ENCODE assay signal across 21 cellular contexts in genomic region chr4:84167089-84167488, GRCh38.
DNase-seq lines count a peak whose midpoint lies in the region; TF ChIP-seq lines count a peak whose summit lies in the region.
"Had no signal": no experiment of that assay in that cellular context is flagged by ENCODE, and none has a peak within 500 bp of the region (broad histone marks: within the 10 kb centered on the region; RNA-seq: fewer than 3 reads in every experiment).

No MANE protein-coding gene starts in this region.

- TF ChIP-seq CTCF in neural progenitor cell (IDR thresholded peaks at IDR 0.05) (no peak), testis (IDR thresholded peaks at IDR 0.05) (no peak)

- no peaks in the 10 kb centered on the region for H4K20me1 ChIP-seq in neural progenitor cell (ENCODE audit: low read depth)

- H3K4me3 ChIP-seq in neural progenitor cell (no peak overlapping the region), testis (no peak overlapping the region)
- H3K4me3 ChIP-seq: A549 had no signal

- H3K9me3 Mint-ChIP-seq in neural progenitor cell, result no peaks in the 10 kb centered on the region
- H3K9me3 Mint-ChIP-seq: T-helper 1 cell treated with Interleukin-12 subunit alpha and Interleukin-12 subunit beta and Interleukin-4 antibody, amounts not matched to agents 30 μg/mL and 1 μg/mL, for 36 hours had no signal

- peaks cover 3% of the 10 kb centered on the region for H3K4me1 Mint-ChIP-seq in neural progenitor cell
- H3K4me1 Mint-ChIP-seq: CD4-positive, CD25-positive, alpha-beta regulatory T cell; IgD-negative memory B cell had no signal

- H3K9ac ChIP-seq in neural progenitor cell, result no peak overlapping the region

- H3K4me1 ChIP-seq in neural progenitor cell (peaks cover 8% of the 10 kb centered on the region), testis (no peaks in the 10 kb centered on the region)
- H3K4me1 ChIP-seq: A549 had no signal

- H3K4me3 Mint-ChIP-seq in neural progenitor cell, result no peak overlapping the region
- H3K4me3 Mint-ChIP-seq: CD4-positive, CD25-positive, alpha-beta regulatory T cell; IgD-negative memory B cell; T-helper 1 cell treated with Interleukin-12 subunit alpha and Interleukin-12 subunit beta and Interleukin-4 antibody, amounts not matched to agents 30 μg/mL and 1 μg/mL, for 36 hours had no signal

- H3K79me2 ChIP-seq in neural progenitor cell (ENCODE audit: low read depth), result no peaks in the 10 kb centered on the region

- TF ChIP-seq POLR2A in testis (IDR thresholded peaks at IDR 0.05), result no peak

- H3K9me3 ChIP-seq in neural progenitor cell (ENCODE audit: low read depth) (no peaks in the 10 kb centered on the region), testis (no peaks in the 10 kb centered on the region)
- H3K9me3 ChIP-seq: A549 had no signal

- H3K36me3 ChIP-seq in neural progenitor cell (no peaks in the 10 kb centered on the region), testis (ENCODE audit: low read depth, missing control alignments) (no peaks in the 10 kb centered on the region)

- H3K27me3 ChIP-seq in neural progenitor cell, result no peaks in the 10 kb centered on the region
- no peaks in the 10 kb centered on the region for H3K27me3 ChIP-seq in testis

- H3K27ac Mint-ChIP-seq in neural progenitor cell, result no peak overlapping the region
- H3K27ac Mint-ChIP-seq: CD4-positive, CD25-positive, alpha-beta regulatory T cell; IgD-negative memory B cell; T-helper 1 cell treated with Interleukin-12 subunit alpha and Interleukin-12 subunit beta and Interleukin-4 antibody, amounts not matched to agents 30 μg/mL and 1 μg/mL, for 36 hours had no signal

- no peaks in the 10 kb centered on the region for H3F3A ChIP-seq in neural progenitor cell (ENCODE audit: low read depth)

- H3K4me2 ChIP-seq in neural progenitor cell, result no peak overlapping the region
- H3K4me2 ChIP-seq: A549 had no signal

- no peaks in the 10 kb centered on the region for H3K36me3 Mint-ChIP-seq in neural progenitor cell
- H3K36me3 Mint-ChIP-seq: CD4-positive, CD25-positive, alpha-beta regulatory T cell had no signal

- H3K27ac ChIP-seq in neural progenitor cell (no peak overlapping the region), testis (no peak overlapping the region)
- H3K27ac ChIP-seq: A549 had no signal

- H2AFZ ChIP-seq in neural progenitor cell (replicated peaks), result no peak overlapping the region

- H3K27me3 Mint-ChIP-seq in neural progenitor cell (ENCODE audit: insufficient read depth, low read depth), result peaks cover 8% of the 10 kb centered on the region
- H3K27me3 Mint-ChIP-seq: CD4-positive, CD25-positive, alpha-beta regulatory T cell had no signal

- intact Hi-C loops in testis (cut with DNase I; ENCODE audit: low total_unique reads), result no loop called here

- peak; percentile 70 for DNase-seq in NCI-H748 (lab: John Stamatoyannopoulos, UW; ENCODE audit: unreplicated experiment)
- no peak for DNase-seq in NCI-H748 treated with DMSO at 0.1 percent for 48 hours (lab: John Stamatoyannopoulos, UW)
- DNase-seq in DMS153 (lab: John Stamatoyannopoulos, UW), result peak; percentile 71
- DNase-seq in NCI-H1694 (lab: John Stamatoyannopoulos, UW), result peak; percentile 12
- DNase-seq in neural progenitor cell (ENCODE audit: low spot score), result peak; percentile 5
- no peak for DNase-seq in NCI-H524 treated with DMSO at 0.1 percent for 48 hours (lab: John Stamatoyannopoulos, UW)
- DNase-seq in activated CD8-positive, alpha-beta memory T cell treated with anti-CD3 and anti-CD28 coated beads, Interleukin-2, amount 50 U/mL, for 4 hours, result no peak
- DNase-seq in testis, result no peak
- DNase-seq: CD4-positive, CD25-positive, alpha-beta regulatory T cell; COR-L47; EL; GF-D8; MV-4-11; NCI-H146; NCI-H446 treated with DMSO at 0.1 percent for 48 hours; NCI-H774; PC-3; Right ventricle myocardium superior had no signal

Comparison
In these comparisons a context has a peak if more than half of its experiments do, and no peak if none do; other contexts are left out.
1. DNase-seq: peak in NCI-H748 (single experiment), DMS153 (single experiment), NCI-H1694 (single experiment) and neural progenitor cell (single experiment); none in NCI-H748 treated with DMSO at 0.1 percent for 48 hours (single experiment), NCI-H524 treated with DMSO at 0.1 percent for 48 hours (single experiment), activated CD8-positive, alpha-beta memory T cell treated with anti-CD3 and anti-CD28 coated beads, Interleukin-2, amount 50 U/mL, for 4 hours (single experiment) and testis (single experiment).